In the genomic region with DNA sequence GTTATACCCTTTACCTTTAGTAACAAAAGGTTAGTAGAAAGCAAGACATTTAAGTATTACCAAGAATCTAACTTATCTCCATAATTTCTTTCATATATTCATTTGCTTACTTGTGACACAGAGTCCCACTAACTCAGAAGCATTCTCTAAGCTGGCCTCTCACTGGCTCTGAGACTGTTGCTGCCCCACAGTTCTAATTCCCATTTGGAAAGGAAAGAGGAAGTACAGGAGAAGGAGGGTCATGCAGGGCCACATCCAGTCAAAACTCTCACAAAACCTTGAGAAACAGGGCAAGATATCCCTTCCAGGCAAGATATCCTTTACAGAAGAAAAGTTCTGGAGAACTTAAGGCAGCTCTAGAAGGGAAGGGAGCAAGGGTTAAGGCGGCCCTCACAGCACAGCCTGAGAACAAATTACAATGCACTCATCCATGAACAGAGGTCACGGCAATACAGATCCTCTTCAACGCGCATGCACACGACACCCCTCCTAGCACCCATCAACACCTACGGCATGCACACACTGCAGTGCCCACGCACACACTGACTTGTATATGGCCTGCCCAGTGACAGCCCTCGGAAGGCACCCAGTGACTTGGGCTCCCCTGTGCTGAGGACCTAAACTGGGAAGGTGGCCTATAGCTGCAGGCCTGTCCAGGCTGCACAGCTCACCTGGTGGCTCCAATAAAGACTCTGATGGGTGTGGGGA, we compare ENCODE assay signal across 11 cellular contexts. TPM values are rescaled to one million over a fixed set of nuclear protein-coding genes. Genes with fewer than 3 reads are reported as not detected.
DNase-seq lines count a peak whose midpoint lies in the region; ATAC-seq, FAIRE-seq and TF ChIP-seq lines count a peak whose summit lies in the region.
"Had no signal": no experiment of that assay in that cellular context is flagged by ENCODE, and none has a peak within 500 bp of the region (broad histone marks: within the 10 kb centered on the region; RNA-seq: fewer than 3 reads in every experiment).

No MANE protein-coding gene starts in this region.

- H3K4me3 ChIP-seq in K562 (no peak overlapping the region), thyroid gland (replicated peaks in 1 of 3) (no peak overlapping the region), prostate gland (no peak overlapping the region)
- H3K4me3 ChIP-seq: HAP-1 had no signal

- no TSS peak for BruUV-seq in K562 (replicated peaks; lab: Mats Ljungman, UMichigan)

- H3K36me3 ChIP-seq in K562 (ENCODE audit: control insufficient read depth, insufficient read depth, low read length) (no peaks in the 10 kb centered on the region), thyroid gland (peaks cover 0 to 3% of the 10 kb centered on the region in 2 donors), prostate gland (no peaks in the 10 kb centered on the region)
- H3K36me3 ChIP-seq: HAP-1 had no signal

- no peaks in the 10 kb centered on the region for H3K79me2 ChIP-seq in K562 (ENCODE audit: control insufficient read depth, insufficient read depth, low read length)

- POLR2A ChIA-PET in K562 (lab: Yijun Ruan, JAX): no interaction called here

- in situ Hi-C loops in K562 (cut with MboI): no loop called here

- WGBS in K562 (ENCODE audit: insufficient coverage, low coverage, missing lambda C conversion rate): 2% methylated on average over 8 of the region's 8 CpGs
- WGBS in thyroid gland, 2 donors: 45 to 59% methylated on average over 8 of the region's 8 CpGs
- 86% methylated on average over 8 of the region's 8 CpGs for WGBS in prostate gland

- no peak for TF ChIP-seq EP300 in K562 (IDR thresholded peaks at IDR 0.05; ENCODE audit: low read length)

- H3K27me3 ChIP-seq in K562 (ENCODE audit: control insufficient read depth in 2 of 2, insufficient read depth in 2 of 2, low read length in 2 of 2) (peaks cover 3 to 23% of the 10 kb centered on the region in 2 experiments; a peak in 4 of 5 replicates), thyroid gland (no peaks in the 10 kb centered on the region), prostate gland (replicated peaks; ENCODE audit: insufficient read depth) (no peaks in the 10 kb centered on the region)

- no peaks in the 10 kb centered on the region for H3K9me3 ChIP-seq in K562 (replicated peaks; ENCODE audit: control insufficient read depth, insufficient read depth, low read depth, low read length)
- H3K9me3 ChIP-seq in thyroid gland: no peaks in the 10 kb centered on the region
- no peaks in the 10 kb centered on the region for H3K9me3 ChIP-seq in prostate gland
- H3K9me3 ChIP-seq: HAP-1 had no signal

- DNase-seq in K562 (ENCODE audit: extremely low read depth in 1 of 4, low spot score in 3 of 4) (no peak), thyroid gland (no peak), DMS79 treated with DMSO at 0.1 percent for 48 hours (lab: John Stamatoyannopoulos, UW) (no peak), prostate gland (ENCODE audit: low spot score) (no peak), AG08396 (ENCODE audit: low spot score) (no peak)
- DNase-seq: CD8-positive, alpha-beta T cell; MM.1S had no signal

- no peak overlapping the region for H3K9ac ChIP-seq in K562 (ENCODE audit: insufficient read depth in 1 of 2, low read depth in 2 of 2, low read length in 2 of 2)

- ATAC-seq in GM19467 (IDR thresholded peaks at IDR 0.05; ENCODE audit: unreplicated experiment) (peak; percentile 57), HG03064 (IDR thresholded peaks at IDR 0.05; ENCODE audit: low read depth, unreplicated experiment) (peak; percentile 42), K562 (no peak)
- ATAC-seq: CD8-positive, alpha-beta T cell had no signal

- no peak for FAIRE-seq in K562 (lab: Jason Lieb, UNC)

- no peaks in the 10 kb centered on the region for H3K9me1 ChIP-seq in K562 (ENCODE audit: control insufficient read depth, insufficient read depth, low read length)

- H2AFZ ChIP-seq in K562 (ENCODE audit: low read depth, low read length): no peak overlapping the region

- H3K4me1 ChIP-seq in K562 (replicated peaks in 1 of 2; ENCODE audit: control insufficient read depth in 2 of 2, insufficient read depth in 2 of 2, low read length in 2 of 2) (no peaks in the 10 kb centered on the region), thyroid gland (peaks cover 4 to 9% of the 10 kb centered on the region in 2 donors), prostate gland (replicated peaks) (no peaks in the 10 kb centered on the region)
- H3K4me1 ChIP-seq: HAP-1 had no signal

- TF ChIP-seq POLR2A in GM15510 (IDR thresholded peaks at IDR 0.05; ENCODE audit: borderline replicate concordance, extremely low read depth, insufficient read length): peak; percentile 18
- TF ChIP-seq POLR2A in K562 (conservative IDR thresholded peaks at IDR 0.05): no peak
- TF ChIP-seq POLR2A in thyroid gland (IDR thresholded peaks at IDR 0.05): no peak
- no peak for TF ChIP-seq POLR2A in prostate gland (IDR thresholded peaks at IDR 0.05)

- H3K27ac ChIP-seq in K562 (ENCODE audit: extremely low read depth, low read depth, low read length) (no peak overlapping the region), thyroid gland (peak overlapping the region in 1 of 3 donors; percentile 18), prostate gland (no peak overlapping the region)

- no peak for TF ChIP-seq RAD21 in K562 (CRISPR knock-in tag; conservative IDR thresholded peaks at IDR 0.05 in 1 of 2, IDR thresholded peaks at IDR 0.05 in 1 of 2)

- H4K20me1 ChIP-seq in K562 (replicated peaks; ENCODE audit: control insufficient read depth, insufficient read depth, low read length): no peaks in the 10 kb centered on the region

- TF ChIP-seq CTCF in K562 (IDR thresholded peaks at IDR 0.05 in 2 of 3, conservative IDR thresholded peaks at IDR 0.05 in 1 of 3; ENCODE audit: insufficient read depth in 2 of 3, low read depth in 1 of 3, low read length in 3 of 3): no peak
- TF ChIP-seq CTCF in thyroid gland (IDR thresholded peaks at IDR 0.05): no peak
- no peak for TF ChIP-seq CTCF in prostate gland (IDR thresholded peaks at IDR 0.05)

- intact Hi-C loops in K562 (cut with micrococcal nuclease): no loop called here
- intact Hi-C loops in thyroid gland (cut with DNase I): no loop called here
- intact Hi-C loops in prostate gland (cut with DNase I): no loop called here

- CTCF ChIA-PET in K562 (lab: Yijun Ruan, JAX; ENCODE audit: low intra/inter-chr PET ratio): no interaction called here

- H3K4me2 ChIP-seq in K562 (ENCODE audit: insufficient read depth, low read length): no peak overlapping the region

TF ChIP-seq in K562, 482 proteins besides CTCF, POLR2A, EP300 and RAD21:
- TF ChIP-seq NRF1 (conservative IDR thresholded peaks at IDR 0.05 in 1 of 2, IDR thresholded peaks at IDR 0.05 in 1 of 2): peak; percentile 29 to 41; a peak in 2 of 4 replicates
- TF ChIP-seq, protein P1, sequence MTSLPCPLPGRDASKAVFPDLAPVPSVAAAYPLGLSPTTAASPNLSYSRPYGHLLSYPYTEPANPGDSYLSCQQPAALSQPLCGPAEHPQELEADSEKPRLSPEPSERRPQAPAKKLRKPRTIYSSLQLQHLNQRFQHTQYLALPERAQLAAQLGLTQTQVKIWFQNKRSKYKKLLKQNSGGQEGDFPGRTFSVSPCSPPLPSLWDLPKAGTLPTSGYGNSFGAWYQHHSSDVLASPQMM (CRISPR knock-in tag; IDR thresholded peaks at IDR 0.05): no peak
TF ChIP-seq in K562: peak in this region for 1.

RNA-seq across cellular contexts. Expression of a gene that starts 13.0 kb away (rescaled TPM):
- not detected in 2 replicates for total RNA-seq in K562 (2011; cell fraction: chromatin; rRNA removed; ENCODE audit: low replicate concordance)
- not detected in 2 replicates for total RNA-seq in K562 (2011; cell fraction: nucleolus; rRNA removed)
- total RNA-seq in K562 (2011; cell fraction: nucleoplasm; rRNA removed): not detected in 2 replicates
- total RNA-seq in K562 (2014; rRNA removed): not detected in 2 replicates
- total RNA-seq in K562 (2014; rRNA removed; fragmentation: Illumina TruSeq; extraction: Trizol): 0.03 TPM in 1 of 2 replicates, not detected in the other
- total RNA-seq in K562 (2015; rRNA removed; fragmentation: Illumina TruSeq; extraction: Trizol): not detected in 2 replicates
- total RNA-seq in K562 (2021): 0.24 and 0.45 TPM in 2 replicates
- not detected in 2 replicates for polyA plus RNA-seq in K562 (2011; rRNA removed)
- not detected in 2 replicates for polyA plus RNA-seq in K562 (2011; cell fraction: cytosol; rRNA removed)
- not detected in 2 replicates for polyA plus RNA-seq in K562 (2011; cell fraction: nucleus; rRNA removed)
- 0.01 TPM in 1 of 2 replicates, not detected in the other for polyA plus RNA-seq in K562 (2012)
- polyA plus RNA-seq in K562 (2014; fragmentation: Illumina TruSeq; extraction: Trizol): not detected in 2 replicates
- polyA plus RNA-seq in K562 (2014; fragmentation: Nextera tagmentation; extraction: Ambion mirVana): under 1 TPM in 1 of 2 experiments, not detected in 1; 0.01 TPM
- not detected in 2 replicates for polyA plus RNA-seq in K562 (2014; rRNA removed)
- polyA minus RNA-seq in K562 (2011; rRNA and poly(A)+ RNA removed): not detected in 2 replicates
- polyA minus RNA-seq in K562 (2011; cell fraction: cytosol; rRNA and poly(A)+ RNA removed): not detected in 2 replicates
- not detected in 2 replicates for polyA minus RNA-seq in K562 (2011; cell fraction: nucleus; rRNA and poly(A)+ RNA removed)
- total RNA-seq in thyroid gland: 100 to 1,000 TPM in 2 of 4 donors, 10 to 100 TPM in 2; 84.0 to 130 (median 101) TPM
- 10 to 100 TPM; 53.5 to 59.9 TPM for total RNA-seq in prostate gland

Comparison
In these comparisons a context has a peak if more than half of its experiments do, and no peak if none do; other contexts are left out.
1. RNA of a gene that starts 13.0 kb away (total RNA-seq): 84.0 to 130 TPM in thyroid gland and 53.5 to 59.9 TPM in prostate gland; 0.03 to 0.45 TPM in K562; every median in the first group is over 10 times any median in the second.